In genomic region chr9:133429641-133430161, GRCh38 we compare ENCODE assay signal across 8 cellular contexts. TPM values are rescaled to one million over a fixed set of nuclear protein-coding genes. Genes with fewer than 3 reads are reported as not detected.
DNase-seq lines count a peak whose midpoint lies in the region; ATAC-seq and TF ChIP-seq lines count a peak whose summit lies in the region.

No MANE protein-coding gene starts in this region.

- H3K27me3 ChIP-seq in RWPE2 (ENCODE audit: insufficient read depth, poor library complexity, severe bottlenecking): no peaks in the 10 kb centered on the region

- TF ChIP-seq CTCF in GM10266 (IDR thresholded peaks at IDR 0.05; ENCODE audit: control insufficient read depth, insufficient read depth, low read depth, missing control alignments) (peak; percentile 44), RWPE2 (IDR thresholded peaks at IDR 0.05; ENCODE audit: poor library complexity, severe bottlenecking) (no peak), fibroblast of villous mesenchyme (IDR thresholded peaks at IDR 0.05; ENCODE audit: insufficient read depth, low read depth, low read length) (peak; percentile 53)

- H3K4me1 ChIP-seq in RWPE2 (ENCODE audit: insufficient read depth, poor library complexity, severe bottlenecking): no peaks in the 10 kb centered on the region

- H3K36me3 ChIP-seq in RWPE2 (ENCODE audit: low read depth): no peaks in the 10 kb centered on the region

- H3K4me3 ChIP-seq in RWPE2 (ENCODE audit: severe bottlenecking) (no peak overlapping the region), fibroblast of villous mesenchyme (ENCODE audit: low read depth, low read length) (no peak overlapping the region)

- no peak overlapping the region for H3K27ac ChIP-seq in RWPE2 (ENCODE audit: poor library complexity, severe bottlenecking)

- no peaks in the 10 kb centered on the region for H3K9me3 ChIP-seq in RWPE2 (ENCODE audit: severe bottlenecking)

- ATAC-seq in RWPE2 (ENCODE audit: low read depth) (peak; percentile 56), HG03469 (IDR thresholded peaks at IDR 0.05; ENCODE audit: unreplicated experiment) (no peak)

- peak; percentile 83 for DNase-seq in GM10266 (ENCODE audit: extremely low spot score)
- DNase-seq in RWPE2 (ENCODE audit: low spot score): no peak
- DNase-seq in fibroblast of villous mesenchyme (ENCODE audit: low read depth): no peak
- peak; percentile 37 for DNase-seq in retina
- DNase-seq in T-helper 9 cell: no peak
- DNase-seq in GM19240 (ENCODE audit: insufficient read length, low spot score): no peak
- no peak for DNase-seq in glomerular visceral epithelial cell (ENCODE audit: extremely low spot score)

RNA-seq across cellular contexts. Expression of gene ADAMTS13, which starts 7.5 kb away (rescaled TPM):
- total RNA-seq in fibroblast of villous mesenchyme: 1.3 TPM in 2 replicates

RNA-seq across cellular contexts. Expression of gene REXO4, which starts 11.9 kb away (rescaled TPM):
- total RNA-seq in fibroblast of villous mesenchyme: 10.0 and 12.5 TPM in 2 replicates

RNA-seq across cellular contexts. Expression of gene CACFD1, which starts 30.1 kb away (rescaled TPM):
- 3.9 and 7.7 TPM in 2 replicates for total RNA-seq in fibroblast of villous mesenchyme

RNA-seq across cellular contexts. Expression of gene SLC2A6, which starts 49.2 kb away (rescaled TPM):
- total RNA-seq in fibroblast of villous mesenchyme: 35.4 and 41.9 TPM in 2 replicates

RNA-seq across cellular contexts. Expression of gene STKLD1, which starts 53.5 kb away (rescaled TPM):
- 0.32 and 2.6 TPM in 2 replicates for total RNA-seq in fibroblast of villous mesenchyme

Comparison
In these comparisons a context has a peak if more than half of its experiments do, and no peak if none do; other contexts are left out.
1. DNase-seq: peak in GM10266 (single experiment) and retina (single experiment); none in RWPE2 (single experiment), fibroblast of villous mesenchyme (single experiment), T-helper 9 cell (single experiment), GM19240 (single experiment) and glomerular visceral epithelial cell (single experiment).